Comparison of ENCODE assay signal across 8 cellular contexts in genomic region chr16:578870-579405, GRCh38. TPM values are rescaled to one million over a fixed set of nuclear protein-coding genes. Genes with fewer than 3 reads are reported as not detected.
DNase-seq lines count a peak whose midpoint lies in the region; ATAC-seq and TF ChIP-seq lines count a peak whose summit lies in the region.

No MANE protein-coding gene starts in this region.

- H3K36me3 Mint-ChIP-seq in activated naive CD4-positive, alpha-beta T cell treated with anti-CD3 and anti-CD28 coated beads, Interleukin-2, amount 50 U/mL, for 72 hours: no peaks in the 10 kb centered on the region

- DNase-seq in AG04449 (ENCODE audit: low read depth, low spot score) (no peak), RWPE1 (ENCODE audit: low spot score) (no peak), left cardiac atrium (peak; percentile 77), sciatic nerve (ENCODE audit: low spot score) (peak; percentile 84)
- DNase-seq in activated naive CD4-positive, alpha-beta T cell treated with anti-CD3 and anti-CD28 coated beads, Interleukin-2, amount 50 U/mL, for 72 hours (ENCODE audit: low spot score in 2 of 2): peak; percentile 77 to 79

- TF ChIP-seq CTCF in AG04449 (IDR thresholded peaks at IDR 0.05; ENCODE audit: insufficient read depth, low read length, missing control alignments) (peak; percentile 91), RWPE1 (conservative IDR thresholded peaks at IDR 0.05; ENCODE audit: low read depth) (peak; percentile 77)

- H3K4me3 ChIP-seq in AG04449 (ENCODE audit: low read depth, low read length): no peak overlapping the region

- intact Hi-C loops in left cardiac atrium (cut with DNase I) (no loop called here), sciatic nerve (cut with DNase I) (no loop called here)

- no peaks in the 10 kb centered on the region for H3K9me3 Mint-ChIP-seq in activated naive CD4-positive, alpha-beta T cell treated with anti-CD3 and anti-CD28 coated beads, Interleukin-2, amount 50 U/mL, for 72 hours

- CTCF ChIA-PET in AG04449 (lab: Yijun Ruan, JAX) (interaction anchor here (0.5 to 3.0 kb wide), 11 partner anchors 9 to 138 kb away, joined by 3 to 12 read pairs (median 3); partner anchors contain the start of genes RHOT2 and STUB1), RWPE1 (lab: Yijun Ruan, JAX) (interaction anchor here (0.7 to 0.8 kb wide), 2 partner anchors 13 to 82 kb away, joined by 3 read pairs; no protein-coding TSS in a partner anchor)

- peak overlapping the region; percentile 49; the same call in 1 of the 2 replicates for H3K27ac ChIP-seq in RWPE1

- ATAC-seq in GM19397 (IDR thresholded peaks at IDR 0.05; ENCODE audit: unreplicated experiment): peak; percentile 56
- peak; percentile 91 to 94 for ATAC-seq in activated naive CD4-positive, alpha-beta T cell treated with anti-CD3 and anti-CD28 coated beads, Interleukin-2, amount 50 U/mL, for 72 hours
- peak; percentile 75 to 83 for ATAC-seq in left cardiac atrium
- ATAC-seq in sciatic nerve: peak; percentile 80
- ATAC-seq in GM21528 (IDR thresholded peaks at IDR 0.05; ENCODE audit: low FRiP score, unreplicated experiment): no peak
- ATAC-seq in GM21526 (IDR thresholded peaks at IDR 0.05; ENCODE audit: low FRiP score, unreplicated experiment): no peak

- no peak overlapping the region for H3K27ac Mint-ChIP-seq in activated naive CD4-positive, alpha-beta T cell treated with anti-CD3 and anti-CD28 coated beads, Interleukin-2, amount 50 U/mL, for 72 hours

- POLR2A ChIA-PET in AG04449 (lab: Yijun Ruan, JAX): interaction anchor here (1.1 kb wide), 2 partner anchors 9 to 10 kb away, joined by 3 read pairs; no protein-coding TSS in a partner anchor
- POLR2A ChIA-PET in RWPE1 (lab: Yijun Ruan, JAX; ENCODE audit: low non-redundant PET): no interaction called here

RNA-seq across cellular contexts. Expression of gene PIGQ, which starts 9.2 kb away (rescaled TPM):
- 10 to 100 TPM; 21.9 to 24.2 TPM for total RNA-seq in activated naive CD4-positive, alpha-beta T cell treated with anti-CD3 and anti-CD28 coated beads, Interleukin-2, amount 50 U/mL, for 72 hours
- total RNA-seq in left cardiac atrium (10 to 100 TPM; 19.1 to 21.3 TPM), sciatic nerve (46.6 TPM)

RNA-seq across cellular contexts. Expression of gene RAB40C, which starts 10.9 kb away (rescaled TPM):
- 10 to 100 TPM; 12.1 to 13.0 TPM for total RNA-seq in activated naive CD4-positive, alpha-beta T cell treated with anti-CD3 and anti-CD28 coated beads, Interleukin-2, amount 50 U/mL, for 72 hours
- 10 to 100 TPM in 1 of 2 donors, 1 to 10 TPM in 1; 9.9 to 13.5 TPM for total RNA-seq in left cardiac atrium
- 22.5 TPM for total RNA-seq in sciatic nerve

RNA-seq across cellular contexts. Expression of gene NHLRC4, which starts 12.1 kb away (rescaled TPM):
- 1 to 10 TPM in 1 of 2 donors, under 1 TPM in 1; 0.59 to 1.8 TPM for total RNA-seq in activated naive CD4-positive, alpha-beta T cell treated with anti-CD3 and anti-CD28 coated beads, Interleukin-2, amount 50 U/mL, for 72 hours
- under 1 TPM; 0.10 to 0.97 TPM for total RNA-seq in left cardiac atrium
- total RNA-seq in sciatic nerve: 1.2 TPM

RNA-seq across cellular contexts. Expression of gene PRR35, which starts 18.7 kb away (rescaled TPM):
- not detected for total RNA-seq in activated naive CD4-positive, alpha-beta T cell treated with anti-CD3 and anti-CD28 coated beads, Interleukin-2, amount 50 U/mL, for 72 hours
- total RNA-seq in left cardiac atrium (not detected), sciatic nerve (not detected)

RNA-seq across cellular contexts. Expression of gene CAPN15, which starts 51.4 kb away (rescaled TPM):
- 10 to 100 TPM; 55.5 to 76.5 TPM for total RNA-seq in activated naive CD4-positive, alpha-beta T cell treated with anti-CD3 and anti-CD28 coated beads, Interleukin-2, amount 50 U/mL, for 72 hours
- total RNA-seq in left cardiac atrium: 10 to 100 TPM; 19.2 to 25.8 TPM
- total RNA-seq in sciatic nerve: 35.2 TPM

Comparison
In these comparisons a context has a peak if more than half of its experiments do, and no peak if none do; other contexts are left out.
1. DNase-seq: peak in activated naive CD4-positive, alpha-beta T cell treated with anti-CD3 and anti-CD28 coated beads, Interleukin-2, amount 50 U/mL, for 72 hours (2 of 2), left cardiac atrium (single experiment) and sciatic nerve (single experiment); none in AG04449 (single experiment) and RWPE1 (single experiment).
2. ATAC-seq: peak in GM19397 (single experiment), activated naive CD4-positive, alpha-beta T cell treated with anti-CD3 and anti-CD28 coated beads, Interleukin-2, amount 50 U/mL, for 72 hours (2 of 2), left cardiac atrium (2 of 2) and sciatic nerve (single experiment); none in GM21528 (single experiment) and GM21526 (single experiment).